11 cellular contexts compared by ENCODE assay signal in genomic region chr6:7341989-7342742, GRCh38. TPM values are rescaled to one million over a fixed set of nuclear protein-coding genes. Genes with fewer than 3 reads are reported as not detected.
A peak's percentile ranks its signal among the peaks of the same experiment; 100 is the strongest.
DNase-seq lines count a peak whose midpoint lies in the region; ATAC-seq and TF ChIP-seq lines count a peak whose summit lies in the region.
"Had no signal": no experiment of that assay in that cellular context is flagged by ENCODE, and none has a peak within 500 bp of the region (broad histone marks: within the 10 kb centered on the region; RNA-seq: fewer than 3 reads in every experiment).

No MANE protein-coding gene starts in this region.

- no peak overlapping the region for H3K4me3 Mint-ChIP-seq in CD8-positive, alpha-beta memory T cell

- TF ChIP-seq CTCF in foreskin fibroblast (IDR thresholded peaks at IDR 0.05; ENCODE audit: low read depth, low read length), result no peak

- no peak overlapping the region for H3K4me3 ChIP-seq in foreskin fibroblast (ENCODE audit: low read depth in 1 of 2, low read length in 2 of 2)
- H3K4me3 ChIP-seq in CD8-positive, alpha-beta memory T cell (ENCODE audit: low read length), result no peak overlapping the region
- H3K4me3 ChIP-seq: gastrocnemius medialis had no signal

- no peaks in the 10 kb centered on the region for H3K9me3 Mint-ChIP-seq in CD8-positive, alpha-beta memory T cell

- H3K27ac ChIP-seq in CD8-positive, alpha-beta memory T cell (ENCODE audit: low read depth, low read length), result no peak overlapping the region
- H3K27ac ChIP-seq: gastrocnemius medialis had no signal

- no peaks in the 10 kb centered on the region for H3K27me3 ChIP-seq in CD8-positive, alpha-beta memory T cell (ENCODE audit: insufficient read depth, low read length, poor library complexity, severe bottlenecking)

- H3K4me1 ChIP-seq in CD8-positive, alpha-beta memory T cell (ENCODE audit: insufficient read depth, low read length), result no peaks in the 10 kb centered on the region
- H3K4me1 ChIP-seq: gastrocnemius medialis had no signal

- peaks cover 0 to 2% (median 0%) of the 10 kb centered on the region in 3 donors for H3K4me1 Mint-ChIP-seq in CD8-positive, alpha-beta memory T cell

- H3K36me3 ChIP-seq in CD8-positive, alpha-beta memory T cell (ENCODE audit: insufficient read depth, low read length), result no peaks in the 10 kb centered on the region
- H3K36me3 ChIP-seq: gastrocnemius medialis had no signal

- POLR2A ChIA-PET in CD8-positive, alpha-beta memory T cell (lab: Charles Lee), result no interaction called here

- H3K36me3 Mint-ChIP-seq in CD8-positive, alpha-beta memory T cell, result peaks cover 0 to 3% (median 0%) of the 10 kb centered on the region in 3 donors

- no peaks in the 10 kb centered on the region for H3K9me3 ChIP-seq in CD8-positive, alpha-beta memory T cell (ENCODE audit: low read length)
- H3K9me3 ChIP-seq: gastrocnemius medialis had no signal

- H3K27ac Mint-ChIP-seq in CD8-positive, alpha-beta memory T cell, result peak overlapping the region in 1 of 8 donors; percentile 34

- DNase-seq in DMS 273 treated with DMSO at 0.1 percent for 48 hours (lab: John Stamatoyannopoulos, UW) (peak; percentile 27), NCI-H1694 (lab: John Stamatoyannopoulos, UW) (peak; percentile 66), foreskin fibroblast (peak; percentile 9 to 26)
- no peak for DNase-seq in CD8-positive, alpha-beta memory T cell
- DNase-seq in activated CD8-positive, alpha-beta memory T cell treated with anti-CD3 and anti-CD28 coated beads, Interleukin-2, amount 50 U/mL, for 4 hours, result no peak
- DNase-seq: gastrocnemius medialis, NCI-H1436 treated with DMSO at 0.1 percent for 48 hours had no signal

- H3K27me3 Mint-ChIP-seq in CD8-positive, alpha-beta memory T cell, result peaks cover 8 to 31% of the 10 kb centered on the region in 2 donors

- ATAC-seq in GM21423 (IDR thresholded peaks at IDR 0.05; ENCODE audit: unreplicated experiment) (peak; percentile 68), HG03565 (IDR thresholded peaks at IDR 0.05; ENCODE audit: unreplicated experiment) (no peak), HG02588 (IDR thresholded peaks at IDR 0.05; ENCODE audit: unreplicated experiment) (no peak)
- ATAC-seq: gastrocnemius medialis had no signal

- CTCF ChIA-PET in CD8-positive, alpha-beta memory T cell (lab: Charles Lee), result interaction anchor here (1.7 kb wide), 1 partner anchor 10 kb away, joined by 4 read pairs; no protein-coding TSS in a partner anchor

RNA-seq across cellular contexts. Expression of gene SSR1, which starts 29.2 kb away (rescaled TPM):
- 100 to 1,000 TPM; 153 to 165 TPM for total RNA-seq in CD8-positive, alpha-beta memory T cell
- polyA plus RNA-seq in CD8-positive, alpha-beta memory T cell, result 178 TPM

RNA-seq across cellular contexts. Expression of gene CAGE1, which starts 47.4 kb away (rescaled TPM):
- total RNA-seq in CD8-positive, alpha-beta memory T cell, result under 1 TPM in 1 of 2 experiments, not detected in 1; 0.18 TPM
- polyA plus RNA-seq in CD8-positive, alpha-beta memory T cell, result not detected
- total RNA-seq: gastrocnemius medialis had no signal
- polyA plus RNA-seq: neural cell had no signal

RNA-seq across cellular contexts. Expression of gene RIOK1, which starts 47.4 kb away (rescaled TPM):
- total RNA-seq in CD8-positive, alpha-beta memory T cell, result 10 to 100 TPM; 59.4 to 63.8 TPM
- polyA plus RNA-seq in CD8-positive, alpha-beta memory T cell, result 23.7 TPM

Comparison
In these comparisons a context has a peak if more than half of its experiments do, and no peak if none do; other contexts are left out.
1. DNase-seq: peak in DMS 273 treated with DMSO at 0.1 percent for 48 hours (single experiment), NCI-H1694 (single experiment) and foreskin fibroblast (2 of 2); none in CD8-positive, alpha-beta memory T cell (0 of 5) and activated CD8-positive, alpha-beta memory T cell treated with anti-CD3 and anti-CD28 coated beads, Interleukin-2, amount 50 U/mL, for 4 hours (single experiment).